ENCODE assay signal across 14 cellular contexts in genomic region chr12:95624544-95624943, GRCh38.
DNase-seq lines count a peak whose midpoint lies in the region; ATAC-seq, FAIRE-seq and TF ChIP-seq lines count a peak whose summit lies in the region.
"Had no signal": no experiment of that assay in that cellular context is flagged by ENCODE, and none has a peak within 500 bp of the region (broad histone marks: within the 10 kb centered on the region; RNA-seq: fewer than 3 reads in every experiment).

No MANE protein-coding gene starts in this region.

- BruUV-seq in endothelial cell of umbilical vein (replicated peaks; lab: Mats Ljungman, UMichigan): no TSS peak

- intact Hi-C loops in Right ventricle myocardium inferior (cut with DNase I): loop anchor here (1.0 kb wide), 1 partner anchor 167 kb away; no protein-coding TSS in a partner anchor
- intact Hi-C loops in left cardiac atrium (cut with DNase I): no loop called here
- intact Hi-C loops in endothelial cell of umbilical vein (cut with micrococcal nuclease): loop anchor here (1.0 to 5.0 kb wide), 4 partner anchors 11 to 164 kb away; no protein-coding TSS in a partner anchor

- no peaks in the 10 kb centered on the region for H3K36me3 Mint-ChIP-seq in chondrocyte (ENCODE audit: low read depth)
- H3K36me3 Mint-ChIP-seq: activated CD8-positive, alpha-beta memory T cell treated with anti-CD3 and anti-CD28 coated beads, Interleukin-2, amount 10 ng/mL, durations not matched to agents 7 days and 5 days; natural killer cell had no signal

- POLR2A ChIA-PET in endothelial cell of umbilical vein (lab: Charles Lee): no interaction called here

- H3K9me3 Mint-ChIP-seq in chondrocyte (ENCODE audit: low read depth): no peaks in the 10 kb centered on the region
- H3K9me3 Mint-ChIP-seq: natural killer cell had no signal

- TF ChIP-seq POLR2A in endothelial cell of umbilical vein (IDR thresholded peaks at IDR 0.05; ENCODE audit: low read depth, low read length): no peak

- dilution Hi-C loops in endothelial cell of umbilical vein (cut with MboI; ENCODE audit: extremely low pct_ligation_motif_present, low sequenced_read_pairs): no loop called here

- TF ChIP-seq RAD21 in liver (IDR thresholded peaks at IDR 0.05): no peak

- H3K4me1 Mint-ChIP-seq in chondrocyte (ENCODE audit: low read depth): peaks cover 23% of the 10 kb centered on the region
- H3K4me1 Mint-ChIP-seq: activated CD8-positive, alpha-beta memory T cell treated with anti-CD3 and anti-CD28 coated beads, Interleukin-2, amount 10 ng/mL, durations not matched to agents 7 days and 5 days; natural killer cell had no signal

- peak; percentile 89 for FAIRE-seq in endothelial cell of umbilical vein (lab: Jason Lieb, UNC)
- FAIRE-seq: endometrium had no signal

- no peak overlapping the region for H3K4me3 ChIP-seq in endothelial cell of umbilical vein (replicated peaks in 1 of 3; ENCODE audit: insufficient read depth in 1 of 3, low read depth in 1 of 3, low read length in 3 of 3)
- no peak overlapping the region for H3K4me3 ChIP-seq in liver (ENCODE audit: low read depth in 1 of 3, low read length in 3 of 3)
- no peak overlapping the region for H3K4me3 ChIP-seq in subcutaneous abdominal adipose tissue (ENCODE audit: low read depth in 1 of 5, low read length in 5 of 5)

- no peaks in the 10 kb centered on the region for H3K9me3 ChIP-seq in endothelial cell of umbilical vein (replicated peaks; ENCODE audit: control insufficient read depth, insufficient read depth, low read length)
- no peaks in the 10 kb centered on the region for H3K9me3 ChIP-seq in liver (ENCODE audit: control insufficient read depth in 4 of 4, low read length in 3 of 4)
- H3K9me3 ChIP-seq in subcutaneous abdominal adipose tissue (ENCODE audit: control insufficient read depth in 5 of 5, low read length in 5 of 5): no peaks in the 10 kb centered on the region

- peak; percentile 84 for ATAC-seq in Right ventricle myocardium inferior
- no peak for ATAC-seq in left cardiac atrium
- no peak for ATAC-seq in GM21515 (IDR thresholded peaks at IDR 0.05; ENCODE audit: unreplicated experiment)
- no peak for ATAC-seq in GM18519 (IDR thresholded peaks at IDR 0.05; ENCODE audit: low FRiP score, unreplicated experiment)
- ATAC-seq: activated CD8-positive, alpha-beta memory T cell treated with anti-CD3 and anti-CD28 coated beads, Interleukin-2, amount 10 ng/mL, durations not matched to agents 7 days and 5 days; natural killer cell had no signal

- WGBS in liver: 64% methylated on average over 7 of the region's 7 CpGs

- H4K20me1 ChIP-seq in endothelial cell of umbilical vein (replicated peaks; ENCODE audit: control insufficient read depth, extremely low read depth, insufficient read depth, low read length): no peaks in the 10 kb centered on the region

- H3K4me1 ChIP-seq in endothelial cell of umbilical vein (ENCODE audit: control insufficient read depth, extremely low read depth, insufficient read depth, low read length) (peaks cover 16% of the 10 kb centered on the region), liver (ENCODE audit: control insufficient read depth in 4 of 4, insufficient read depth in 4 of 4, low read length in 3 of 4) (peaks cover 3 to 24% (median 13%) of the 10 kb centered on the region in 4 donors), subcutaneous abdominal adipose tissue (ENCODE audit: control insufficient read depth in 5 of 5, insufficient read depth in 5 of 5, low read length in 5 of 5) (peaks cover 0 to 12% (median 3%) of the 10 kb centered on the region in 5 donors)

- H3K27me3 ChIP-seq in endothelial cell of umbilical vein (ENCODE audit: control insufficient read depth in 2 of 2, insufficient read depth in 2 of 2, low read length in 2 of 2): no peaks in the 10 kb centered on the region
- no peaks in the 10 kb centered on the region for H3K27me3 ChIP-seq in liver (ENCODE audit: control insufficient read depth in 4 of 4, insufficient read depth in 4 of 4, low read length in 3 of 4)
- no peaks in the 10 kb centered on the region for H3K27me3 ChIP-seq in subcutaneous abdominal adipose tissue (ENCODE audit: control insufficient read depth in 5 of 5, insufficient read depth in 4 of 5, low read length in 5 of 5)

- CTCF ChIA-PET in endothelial cell of umbilical vein (lab: Charles Lee): interaction anchor here (0.8 to 2.2 kb wide), 11 partner anchors 9 to 204 kb away, joined by 3 to 9 read pairs (median 3); no protein-coding TSS in a partner anchor

- peak overlapping the region; percentile 98 for H3K27ac ChIP-seq in endothelial cell of umbilical vein (ENCODE audit: insufficient read depth, low read depth, low read length)
- H3K27ac ChIP-seq in liver (ENCODE audit: low read depth in 1 of 2, low read length in 2 of 2): peak overlapping the region; percentile 51 to 58
- H3K27ac ChIP-seq in subcutaneous abdominal adipose tissue (ENCODE audit: low read depth, low read length): peak overlapping the region; percentile 65

- DNase-seq in Right ventricle myocardium inferior (ENCODE audit: missing footprints) (no peak), left cardiac atrium (no peak), endothelial cell of umbilical vein (ENCODE audit: low read depth, low spot score) (peak; percentile 97), chondrocyte (ENCODE audit: low spot score) (no peak)
- DNase-seq: activated CD8-positive, alpha-beta memory T cell treated with anti-CD3 and anti-CD28 coated beads, Interleukin-2, amount 10 ng/mL, durations not matched to agents 7 days and 5 days; DMS79; natural killer cell; SHP77; stimulated activated CD8-positive, alpha-beta memory T cell treated with anti-CD3 and anti-CD28 coated beads, Interleukin-4, amount 100 ng/mL, for 48 hours had no signal

- H3K9ac ChIP-seq in endothelial cell of umbilical vein (replicated peaks; ENCODE audit: extremely low read depth, insufficient read depth, low read length): peak overlapping the region; percentile 84
- H3K9ac ChIP-seq in liver (ENCODE audit: low read depth in 1 of 2, low read length in 2 of 2): peak overlapping the region in 1 of 2 donors; percentile 3
- H3K9ac ChIP-seq in subcutaneous abdominal adipose tissue (ENCODE audit: low read length in 5 of 5): no peak overlapping the region

- H3K9me1 ChIP-seq in endothelial cell of umbilical vein (replicated peaks; ENCODE audit: control insufficient read depth, extremely low read depth, insufficient read depth, low read length): no peaks in the 10 kb centered on the region

- no peak overlapping the region for H3K4me2 ChIP-seq in endothelial cell of umbilical vein (ENCODE audit: insufficient read depth, low read length)

- no peak overlapping the region for H3K27ac Mint-ChIP-seq in chondrocyte (ENCODE audit: unreplicated experiment)
- H3K27ac Mint-ChIP-seq: activated CD8-positive, alpha-beta memory T cell treated with anti-CD3 and anti-CD28 coated beads, Interleukin-2, amount 10 ng/mL, durations not matched to agents 7 days and 5 days; natural killer cell had no signal

- no peak overlapping the region for H2AFZ ChIP-seq in endothelial cell of umbilical vein (ENCODE audit: low read depth, low read length)

- H3K27me3 Mint-ChIP-seq in chondrocyte (ENCODE audit: low read depth): no peaks in the 10 kb centered on the region
- H3K27me3 Mint-ChIP-seq: activated CD8-positive, alpha-beta memory T cell treated with anti-CD3 and anti-CD28 coated beads, Interleukin-2, amount 10 ng/mL, durations not matched to agents 7 days and 5 days had no signal

- H3K4me3 Mint-ChIP-seq in chondrocyte (ENCODE audit: unreplicated experiment): no peak overlapping the region
- H3K4me3 Mint-ChIP-seq: activated CD8-positive, alpha-beta memory T cell treated with anti-CD3 and anti-CD28 coated beads, Interleukin-2, amount 10 ng/mL, durations not matched to agents 7 days and 5 days; natural killer cell had no signal

- H3K36me3 ChIP-seq in endothelial cell of umbilical vein (ENCODE audit: control insufficient read depth in 2 of 2, extremely low read depth in 1 of 2, insufficient read depth in 2 of 2, low read length in 2 of 2) (no peaks in the 10 kb centered on the region), liver (ENCODE audit: control insufficient read depth in 4 of 4, insufficient read depth in 3 of 4, low read depth in 1 of 4, low read length in 3 of 4) (no peaks in the 10 kb centered on the region), subcutaneous abdominal adipose tissue (ENCODE audit: control insufficient read depth in 5 of 5, insufficient read depth in 5 of 5, low read length in 5 of 5) (no peaks in the 10 kb centered on the region)

- TF ChIP-seq CTCF in endothelial cell of umbilical vein (IDR thresholded peaks at IDR 0.05; ENCODE audit: extremely low read depth in 1 of 2, insufficient read depth in 1 of 2, low read depth in 1 of 2, low read length in 2 of 2) (no peak), liver (IDR thresholded peaks at IDR 0.05; ENCODE audit: low read depth, low read length, missing input control) (no peak), chondrocyte (IDR thresholded peaks at IDR 0.05) (no peak)

- H3K79me2 ChIP-seq in endothelial cell of umbilical vein (ENCODE audit: control insufficient read depth, insufficient read depth, low read length): no peaks in the 10 kb centered on the region

TF ChIP-seq in endothelial cell of umbilical vein, 7 proteins besides CTCF, POLR2A, EP300 and RAD21:
- TF ChIP-seq GATA2 (IDR thresholded peaks at IDR 0.05; ENCODE audit: insufficient read depth, insufficient read length, low read depth, low read length): no peak
- TF ChIP-seq JUN (IDR thresholded peaks at IDR 0.05; ENCODE audit: borderline replicate concordance, insufficient read depth, insufficient read length, low read depth): peak; percentile 59
- TF ChIP-seq MYC (IDR thresholded peaks at IDR 0.05; ENCODE audit: low read depth, low read length): peak; percentile 49
- TF ChIP-seq MAX (IDR thresholded peaks at IDR 0.05; ENCODE audit: insufficient read depth, insufficient read length): peak; percentile 67
- TF ChIP-seq FOS (IDR thresholded peaks at IDR 0.05; ENCODE audit: borderline replicate concordance, insufficient read depth, low read length): no peak
TF ChIP-seq in endothelial cell of umbilical vein: peak in this region for 3.

TF ChIP-seq in liver, 16 proteins besides CTCF, POLR2A, EP300 and RAD21:
- peak; percentile 1 for TF ChIP-seq YY1 (IDR thresholded peaks at IDR 0.05)
- no peak for TF ChIP-seq TAF1 (conservative IDR thresholded peaks at IDR 0.05)
- TF ChIP-seq NR2F2 (IDR thresholded peaks at IDR 0.05): peak; percentile 83

Comparison
In these comparisons a context has a peak if more than half of its experiments do, and no peak if none do; other contexts are left out.
1. intact Hi-C loops: an anchor here in Right ventricle myocardium inferior (1.0 kb wide) and endothelial cell of umbilical vein (1.0 to 5.0 kb wide); none called in left cardiac atrium.